12 cellular contexts compared by ENCODE assay signal in the genomic region with DNA sequence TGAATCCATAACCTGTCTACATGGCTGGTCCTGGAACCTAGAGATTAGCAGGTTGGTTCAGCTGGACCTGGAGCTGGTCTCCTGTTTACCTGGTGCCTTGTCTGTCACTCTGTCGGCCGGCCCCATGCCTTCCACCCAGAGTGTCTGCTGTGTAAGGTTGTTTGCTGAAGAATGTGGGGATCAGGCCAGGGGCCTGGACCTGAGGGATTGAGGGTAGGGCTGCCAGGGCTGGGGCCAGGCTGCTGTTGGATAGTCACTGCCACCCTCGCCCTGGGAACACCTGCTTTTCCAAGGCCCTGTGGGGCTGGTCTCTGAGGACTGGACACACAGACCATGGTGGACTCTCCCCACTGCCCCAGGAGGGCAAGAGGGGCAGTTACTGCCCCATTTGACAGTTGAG. TPM values are rescaled to one million over a fixed set of nuclear protein-coding genes. Genes with fewer than 3 reads are reported as not detected.
DNase-seq lines count a peak whose midpoint lies in the region; ATAC-seq and TF ChIP-seq lines count a peak whose summit lies in the region.
"Had no signal": no experiment of that assay in that cellular context is flagged by ENCODE, and none has a peak within 500 bp of the region (broad histone marks: within the 10 kb centered on the region; RNA-seq: fewer than 3 reads in every experiment).

No MANE protein-coding gene starts in this region.

- peak overlapping the region in 5 of 10 experiments; percentile 63 to 80 (median 70); a peak in 6 of 20 replicates for H3K4me3 ChIP-seq in BLaER1 treated with 17β-estradiol and CSF1 and Interleukin-3, amounts not matched to agents 10 nM and 100 nM
- H3K4me3 ChIP-seq in fibroblast of villous mesenchyme (ENCODE audit: low read depth, low read length) (peak overlapping the region; percentile 73), rectal smooth muscle tissue (ENCODE audit: low read length) (peak overlapping the region; percentile 60)

- DNase-seq in RWPE1 (ENCODE audit: low spot score) (no peak), fibroblast of villous mesenchyme (ENCODE audit: low read depth) (no peak), SK-N-DZ (ENCODE audit: low spot score) (no peak), iPS-NIHi11 (ENCODE audit: low spot score) (no peak)
- DNase-seq in activated CD4-positive, alpha-beta T cell treated with anti-CD3 and anti-CD28 coated beads for 1 hour: no peak
- DNase-seq: activated naive CD8-positive, alpha-beta T cell treated with anti-CD3 and anti-CD28 coated beads, Interleukin-2, amount 10 ng/mL, durations not matched to agents 7 days and 5 days; stimulated activated CD4-positive, alpha-beta T cell treated with anti-CD3 and anti-CD28 coated beads, Interleukin-2, amount 100 ng/mL, for 24 hours had no signal

- CTCF ChIA-PET in RWPE1 (lab: Yijun Ruan, JAX): interaction anchor here (0.5 to 1.1 kb wide), 4 partner anchors 12 to 112 kb away, joined by 3 to 6 read pairs (median 3); no protein-coding TSS in a partner anchor

- TF ChIP-seq CTCF in RWPE1 (conservative IDR thresholded peaks at IDR 0.05; ENCODE audit: low read depth) (no peak), fibroblast of villous mesenchyme (IDR thresholded peaks at IDR 0.05; ENCODE audit: insufficient read depth, low read depth, low read length) (no peak)

- peak overlapping the region; percentile 96 to 98 (median 97); a peak in 21 of 22 replicates for H3K4me2 ChIP-seq in BLaER1 treated with 17β-estradiol and CSF1 and Interleukin-3, amounts not matched to agents 10 nM and 100 nM

- H3K9ac ChIP-seq in BLaER1 treated with 17β-estradiol and CSF1 and Interleukin-3, amounts not matched to agents 10 nM and 100 nM: peak overlapping the region in 4 of 11 experiments; percentile 20 to 79 (median 72); a peak in 2 of 22 replicates
- H3K9ac ChIP-seq in rectal smooth muscle tissue (ENCODE audit: low read length): no peak overlapping the region

- H3K9me3 ChIP-seq in BLaER1 treated with 17β-estradiol and CSF1 and Interleukin-3, amounts not matched to agents 10 nM and 100 nM (replicated peaks in 1 of 11): no peaks in the 10 kb centered on the region
- H3K9me3 ChIP-seq: thyroid gland had no signal

- no peak overlapping the region for H3K27ac ChIP-seq in BLaER1 treated with 17β-estradiol and CSF1 and Interleukin-3, amounts not matched to agents 10 nM and 100 nM
- H3K27ac ChIP-seq in RWPE1 (peak overlapping the region; percentile 85), rectal smooth muscle tissue (ENCODE audit: low read depth, low read length) (no peak overlapping the region)

- peaks cover 0 to 24% (median 14%) of the 10 kb centered on the region in 11 experiments; a peak in 15 of 22 replicates for H4K20me1 ChIP-seq in BLaER1 treated with 17β-estradiol and CSF1 and Interleukin-3, amounts not matched to agents 10 nM and 100 nM

- peaks cover 49 to 91% (median 73%) of the 10 kb centered on the region in 10 experiments for H3K4me1 ChIP-seq in BLaER1 treated with 17β-estradiol and CSF1 and Interleukin-3, amounts not matched to agents 10 nM and 100 nM
- peaks cover 14% of the 10 kb centered on the region for H3K4me1 ChIP-seq in rectal smooth muscle tissue (ENCODE audit: control insufficient read depth, insufficient read depth, low read length)

- no peaks in the 10 kb centered on the region for H3K36me3 ChIP-seq in BLaER1 treated with 17β-estradiol and CSF1 and Interleukin-3, amounts not matched to agents 10 nM and 100 nM
- peaks cover 3% of the 10 kb centered on the region for H3K36me3 ChIP-seq in rectal smooth muscle tissue (ENCODE audit: control insufficient read depth, insufficient read depth, low read length)
- H3K36me3 ChIP-seq: thyroid gland had no signal

- ATAC-seq in HG03159 (IDR thresholded peaks at IDR 0.05; ENCODE audit: unreplicated experiment): no peak
- ATAC-seq: activated CD4-positive, alpha-beta T cell treated with anti-CD3 and anti-CD28 coated beads for 36 hours had no signal

- POLR2A ChIA-PET in RWPE1 (lab: Yijun Ruan, JAX; ENCODE audit: low non-redundant PET): interaction anchor here (0.6 kb wide), 1 partner anchor 12 kb away, joined by 4 read pairs; no protein-coding TSS in a partner anchor

- H3K27me3 ChIP-seq in BLaER1 treated with 17β-estradiol and CSF1 and Interleukin-3, amounts not matched to agents 10 nM and 100 nM: peaks cover 15 to 42% (median 37%) of the 10 kb centered on the region in 11 experiments; a peak in 20 of 22 replicates
- H3K27me3 ChIP-seq in rectal smooth muscle tissue (ENCODE audit: control insufficient read depth, insufficient read depth, low read length): no peaks in the 10 kb centered on the region
- H3K27me3 ChIP-seq: thyroid gland had no signal

RNA-seq across cellular contexts. Expression of a gene that starts 1.4 kb away (rescaled TPM):
- 52.7 and 59.3 TPM in 2 replicates for total RNA-seq in fibroblast of villous mesenchyme
- polyA plus RNA-seq in SK-N-DZ (2014; cell fraction: cytosol; rRNA removed): 18.5 and 18.9 TPM in 2 replicates
- polyA plus RNA-seq in SK-N-DZ (2014; cell fraction: nucleus; rRNA removed): 7.9 and 13.0 TPM in 2 replicates

RNA-seq across cellular contexts. Expression of a gene that starts 8.6 kb away (rescaled TPM):
- total RNA-seq in fibroblast of villous mesenchyme: 0.32 and 1.3 TPM in 2 replicates
- 5.3 and 14.5 TPM in 2 replicates for polyA plus RNA-seq in SK-N-DZ (2014; cell fraction: cytosol; rRNA removed)
- 5.5 and 6.6 TPM in 2 replicates for polyA plus RNA-seq in SK-N-DZ (2014; cell fraction: nucleus; rRNA removed)

RNA-seq across cellular contexts. Expression of a gene that starts 18.5 kb away (rescaled TPM):
- total RNA-seq in fibroblast of villous mesenchyme: 23.5 and 27.6 TPM in 2 replicates
- 54.0 and 59.4 TPM in 2 replicates for polyA plus RNA-seq in SK-N-DZ (2014; cell fraction: cytosol; rRNA removed)
- polyA plus RNA-seq in SK-N-DZ (2014; cell fraction: nucleus; rRNA removed): 160 and 226 TPM in 2 replicates

RNA-seq across cellular contexts. Expression of a gene that starts 19.5 kb away (rescaled TPM):
- total RNA-seq in fibroblast of villous mesenchyme: 25.5 and 31.9 TPM in 2 replicates
- 120 and 139 TPM in 2 replicates for polyA plus RNA-seq in SK-N-DZ (2014; cell fraction: cytosol; rRNA removed)
- polyA plus RNA-seq in SK-N-DZ (2014; cell fraction: nucleus; rRNA removed): 97.5 and 128 TPM in 2 replicates

RNA-seq across cellular contexts. Expression of a gene that starts 19.6 kb away (rescaled TPM):
- 62.6 and 69.9 TPM in 2 replicates for total RNA-seq in fibroblast of villous mesenchyme
- polyA plus RNA-seq in SK-N-DZ (2014; cell fraction: cytosol; rRNA removed): 67.3 and 83.0 TPM in 2 replicates
- polyA plus RNA-seq in SK-N-DZ (2014; cell fraction: nucleus; rRNA removed): 212 and 315 TPM in 2 replicates
